ENCODE assay signal across 8 cellular contexts in genomic region chr5:149345147-149345891, GRCh38. TPM values are rescaled to one million over a fixed set of nuclear protein-coding genes. Genes with fewer than 3 reads are reported as not detected.
DNase-seq lines count a peak whose midpoint lies in the region; ATAC-seq and TF ChIP-seq lines count a peak whose summit lies in the region.

GRPEL2 (plus strand) TSS chr5:149345499; CDS start chr5:149345540, 41 bp downstream.

- H3K9me3 Mint-ChIP-seq in activated CD4-positive, alpha-beta T cell treated with anti-CD3 and anti-CD28 coated beads for 36 hours (ENCODE audit: low read depth), result no peaks in the 10 kb centered on the region

- ATAC-seq in HG03432 (IDR thresholded peaks at IDR 0.05; ENCODE audit: unreplicated experiment), result peak; percentile 98
- peak; percentile 89 for ATAC-seq in activated CD4-positive, alpha-beta T cell treated with anti-CD3 and anti-CD28 coated beads for 36 hours

- peak within 1 kb of the TSS; percentile 96 for H3K4me3 Mint-ChIP-seq in activated CD4-positive, alpha-beta T cell treated with anti-CD3 and anti-CD28 coated beads for 36 hours

- TF ChIP-seq POLR2A in GM19099 (IDR thresholded peaks at IDR 0.05; ENCODE audit: extremely low read depth, insufficient read length, low read depth), result peak; percentile 88

- no peaks in the 10 kb centered on the region for H3K27me3 ChIP-seq in layer of hippocampus (ENCODE audit: control insufficient read depth, insufficient read depth, low read length)

- H3K36me3 Mint-ChIP-seq in activated CD4-positive, alpha-beta T cell treated with anti-CD3 and anti-CD28 coated beads for 36 hours (ENCODE audit: low read depth), result peaks cover 44% of the 10 kb centered on the region

- H3K27ac ChIP-seq in cingulate gyrus (ENCODE audit: low read depth, low read length), result peak within 1 kb of the TSS; percentile 87
- peak within 1 kb of the TSS; percentile 77 for H3K27ac ChIP-seq in layer of hippocampus (ENCODE audit: low read depth, low read length)

- intact Hi-C loops in activated CD4-positive, alpha-beta T cell treated with anti-CD3 and anti-CD28 coated beads for 36 hours (cut with DNase I, micrococcal nuclease), result loop anchor here (1.0 to 5.0 kb wide), 6 partner anchors 12 to 1012 kb away; partner anchors contain the start of genes CSNK1A1 (in 2 of the 2), FBXO38 (in 2 of the 2), HMGXB3 (in 1 of the 2) and TCOF1 (in 1 of the 2)

- CTCF ChIA-PET in activated CD4-positive, alpha-beta T cell treated with anti-CD3 and anti-CD28 coated beads for 36 hours (lab: Charles Lee), result interaction anchor here (0.7 to 3.2 kb wide), 13 partner anchors 8 to 576 kb away, joined by 3 to 12 read pairs (median 4); partner anchors contain the start of genes CSNK1A1 and PCYOX1L

- H3K27me3 Mint-ChIP-seq in activated CD4-positive, alpha-beta T cell treated with anti-CD3 and anti-CD28 coated beads for 36 hours, result no peaks in the 10 kb centered on the region

- POLR2A ChIA-PET in activated CD4-positive, alpha-beta T cell treated with anti-CD3 and anti-CD28 coated beads for 36 hours (lab: Charles Lee), result interaction anchor here (1.0 to 3.2 kb wide), 5 partner anchors 8 to 206 kb away, joined by 3 to 22 read pairs (median 6); partner anchors contain the start of genes CSNK1A1 and PCYOX1L

- DNase-seq in AML-193 (lab: John Stamatoyannopoulos, UW) (peak; percentile 94 to 95), NCI-H524 (lab: John Stamatoyannopoulos, UW) (peak; percentile 92 to 97)
- DNase-seq in activated CD4-positive, alpha-beta T cell treated with anti-CD3 and anti-CD28 coated beads for 36 hours, result peak; percentile 97
- peak; percentile 81 to 87 for DNase-seq in stimulated activated CD4-positive, alpha-beta T cell treated with anti-CD3 and anti-CD28 coated beads, Interleukin-1b, Interleukin-23, amount 100 ng/mL, for 4 hours (ENCODE audit: low read depth in 2 of 2)

- peak within 1 kb of the TSS; percentile 99 for H3K27ac Mint-ChIP-seq in activated CD4-positive, alpha-beta T cell treated with anti-CD3 and anti-CD28 coated beads for 36 hours

- peaks cover 49% of the 10 kb centered on the region for H3K4me1 Mint-ChIP-seq in activated CD4-positive, alpha-beta T cell treated with anti-CD3 and anti-CD28 coated beads for 36 hours

RNA-seq across cellular contexts. Expression of gene GRPEL2, which starts in this region (rescaled TPM):
- 10 to 100 TPM; 27.1 to 37.2 TPM for total RNA-seq in activated CD4-positive, alpha-beta T cell treated with anti-CD3 and anti-CD28 coated beads for 36 hours

Comparison
In these comparisons a context has a peak if more than half of its experiments do, and no peak if none do; other contexts are left out.
1. Peak in every context shown above with its lines: DNase-seq, ATAC-seq and H3K27ac ChIP-seq.